In the genomic region with DNA sequence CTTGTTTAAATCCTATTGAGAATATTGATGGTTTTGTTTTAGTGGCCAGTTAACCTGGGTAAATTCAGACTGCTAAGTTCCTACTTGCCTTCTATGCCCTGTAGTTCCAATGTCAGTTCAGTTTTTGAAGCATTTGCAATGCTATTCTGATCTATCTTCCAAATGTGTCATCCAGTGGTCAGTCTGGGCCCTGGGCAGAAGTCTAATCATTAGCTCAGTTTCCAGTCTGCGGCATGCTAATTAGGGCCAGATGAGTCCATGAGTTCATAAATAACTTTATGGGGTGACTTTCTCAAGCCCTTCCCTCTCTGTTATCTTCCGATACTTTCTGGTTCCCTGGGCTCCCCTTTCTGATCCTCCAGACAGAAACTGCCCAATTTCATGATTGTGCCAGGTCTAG, we compare ENCODE assay signal across 23 cellular contexts. TPM values are rescaled to one million over a fixed set of nuclear protein-coding genes. Genes with fewer than 3 reads are reported as not detected.
DNase-seq lines count a peak whose midpoint lies in the region; ATAC-seq and TF ChIP-seq lines count a peak whose summit lies in the region.
"Had no signal": no experiment of that assay in that cellular context is flagged by ENCODE, and none has a peak within 500 bp of the region (broad histone marks: within the 10 kb centered on the region; RNA-seq: fewer than 3 reads in every experiment).

No MANE protein-coding gene starts in this region.

- H3K9me2 ChIP-seq in GM23248 (ENCODE audit: insufficient read depth) = no peaks in the 10 kb centered on the region

- H3K4me1 ChIP-seq in GM23248 (ENCODE audit: insufficient read depth) = peaks cover 9% of the 10 kb centered on the region
- H3K4me1 ChIP-seq: HAP-1, testis had no signal

- no peaks in the 10 kb centered on the region for H3K9me3 ChIP-seq in GM23248 (ENCODE audit: low read depth)
- H3K9me3 ChIP-seq: HAP-1, testis had no signal

- no peaks in the 10 kb centered on the region for H3K36me3 ChIP-seq in GM23248 (ENCODE audit: low read depth)
- H3K36me3 ChIP-seq: HAP-1, heart right ventricle had no signal

- H3K4me3 ChIP-seq in AG10803 (ENCODE audit: low read length) = no peak overlapping the region
- no peak overlapping the region for H3K4me3 ChIP-seq in GM23248
- H3K4me3 ChIP-seq: HAP-1, heart right ventricle, testis had no signal

- 8% methylated on average over 2 of the region's 2 CpGs for WGBS in GM23248 (ENCODE audit: low coverage in 1 of 2, low lambda C conversion rate in 2 of 2, missing lambda C conversion rate in 2 of 2), 2 experiments

- peaks cover 6% of the 10 kb centered on the region for H3K27me3 ChIP-seq in GM23248 (replicated peaks; ENCODE audit: insufficient read depth)
- H3K27me3 ChIP-seq: testis had no signal

- H4K20me1 ChIP-seq in GM23248 (ENCODE audit: insufficient read depth) = no peaks in the 10 kb centered on the region

- peaks cover 17% of the 10 kb centered on the region; the same call in 1 of the 2 replicates for H3F3A ChIP-seq in GM23248 (ENCODE audit: insufficient read depth)

- in situ Hi-C loops in GM23248 (cut with MboI) = no loop called here

- ATAC-seq in HG02938 (IDR thresholded peaks at IDR 0.05; ENCODE audit: unreplicated experiment) (no peak), GM21390 (IDR thresholded peaks at IDR 0.05; ENCODE audit: unreplicated experiment) (no peak), GM19328 (IDR thresholded peaks at IDR 0.05; ENCODE audit: unreplicated experiment) (no peak)
- ATAC-seq: activated T-cell treated with anti-CD3 and anti-CD28 coated beads, Interleukin-2, amount 50 U/mL, for 72 hours; heart right ventricle had no signal

- H3K27ac ChIP-seq in GM23248 = peak overlapping the region; percentile 10; the same call in 1 of the 2 replicates
- H3K27ac ChIP-seq: heart right ventricle, testis had no signal

- H3K9ac ChIP-seq in GM23248 = no peak overlapping the region

- no peak overlapping the region for H2AFZ ChIP-seq in GM23248

- DNase-seq in AG10803 (ENCODE audit: low read depth) (peak; percentile 52), GM23248 (peak; percentile 70), islet precursor cell (peak; percentile 12)
- DNase-seq: activated CD4-positive, alpha-beta T cell treated with anti-CD3 and anti-CD28 coated beads, Interleukin-2, amount 50 U/mL, for 4 hours; activated T-cell treated with anti-CD3 and anti-CD28 coated beads, Interleukin-2, amount 50 U/mL, for 72 hours; COR-L47; dermis blood vessel endothelial cell; heart right ventricle; KG1; mesendoderm; NCI-H1048; NCI-H2081 treated with DMSO at 0.1 percent for 48 hours; NCI-H524; Right ventricle myocardium superior; T-helper 1 cell; testis had no signal

- no peak for TF ChIP-seq CTCF in AG10803 (conservative IDR thresholded peaks at IDR 0.05; ENCODE audit: low read length)

- no peaks in the 10 kb centered on the region for H3K79me2 ChIP-seq in GM23248 (ENCODE audit: insufficient read depth)

- H3K4me2 ChIP-seq in GM23248 (ENCODE audit: unreplicated experiment) = no peak overlapping the region

RNA-seq across cellular contexts. Expression of a gene that starts 32.7 kb away (rescaled TPM):
- total RNA-seq in GM23248 (2014; rRNA removed; shearing (Covaris generic)) = not detected in 2 replicates
- not detected in 2 replicates for polyA plus RNA-seq in GM23248 (2016; fragmentation: Nextera tagmentation; extraction: Ambion mirVana)
- total RNA-seq: activated T-cell treated with anti-CD3 and anti-CD28 coated beads, Interleukin-2, amount 50 U/mL, for 72 hours; bronchial epithelial cell; dermis blood vessel endothelial cell; progenitor cell of endocrine pancreas; Right ventricle myocardium superior had no signal
- polyA plus RNA-seq: adipose tissue, heart right ventricle had no signal

RNA-seq across cellular contexts. Expression of a gene that starts 41.3 kb away (rescaled TPM):
- total RNA-seq in GM23248 (2014; rRNA removed; shearing (Covaris generic)) = 209 and 233 TPM in 2 replicates
- polyA plus RNA-seq in GM23248 (2016; fragmentation: Nextera tagmentation; extraction: Ambion mirVana) = 496 and 515 TPM in 2 replicates

RNA-seq across cellular contexts. Expression of a gene that starts 52.8 kb away (rescaled TPM):
- total RNA-seq in GM23248 (2014; rRNA removed; shearing (Covaris generic)) = not detected in 2 replicates
- polyA plus RNA-seq in GM23248 (2016; fragmentation: Nextera tagmentation; extraction: Ambion mirVana) = not detected in 2 replicates
- total RNA-seq: bronchial epithelial cell, dermis blood vessel endothelial cell, progenitor cell of endocrine pancreas, Right ventricle myocardium superior had no signal

RNA-seq across cellular contexts. Expression of a gene that starts 53.0 kb away (rescaled TPM):
- total RNA-seq in GM23248 (2014; rRNA removed; shearing (Covaris generic)) = not detected in 2 replicates
- 2.7 and 3.1 TPM in 2 replicates for polyA plus RNA-seq in GM23248 (2016; fragmentation: Nextera tagmentation; extraction: Ambion mirVana)

RNA-seq across cellular contexts. Expression of a gene that starts 57.2 kb away (rescaled TPM):
- total RNA-seq in GM23248 (2014; rRNA removed; shearing (Covaris generic)) = 0.43 TPM in 1 of 2 replicates, not detected in the other
- polyA plus RNA-seq in GM23248 (2016; fragmentation: Nextera tagmentation; extraction: Ambion mirVana) = 1.2 and 1.9 TPM in 2 replicates
- total RNA-seq: bronchial epithelial cell, dermis blood vessel endothelial cell, progenitor cell of endocrine pancreas had no signal

Comparison
In these comparisons a context has a peak if more than half of its experiments do, and no peak if none do; other contexts are left out.
1. DNase-seq: peak in every context shown above with its lines; median percentile 70 in GM23248; 52 in AG10803; 12 in islet precursor cell.